In the genomic region with DNA sequence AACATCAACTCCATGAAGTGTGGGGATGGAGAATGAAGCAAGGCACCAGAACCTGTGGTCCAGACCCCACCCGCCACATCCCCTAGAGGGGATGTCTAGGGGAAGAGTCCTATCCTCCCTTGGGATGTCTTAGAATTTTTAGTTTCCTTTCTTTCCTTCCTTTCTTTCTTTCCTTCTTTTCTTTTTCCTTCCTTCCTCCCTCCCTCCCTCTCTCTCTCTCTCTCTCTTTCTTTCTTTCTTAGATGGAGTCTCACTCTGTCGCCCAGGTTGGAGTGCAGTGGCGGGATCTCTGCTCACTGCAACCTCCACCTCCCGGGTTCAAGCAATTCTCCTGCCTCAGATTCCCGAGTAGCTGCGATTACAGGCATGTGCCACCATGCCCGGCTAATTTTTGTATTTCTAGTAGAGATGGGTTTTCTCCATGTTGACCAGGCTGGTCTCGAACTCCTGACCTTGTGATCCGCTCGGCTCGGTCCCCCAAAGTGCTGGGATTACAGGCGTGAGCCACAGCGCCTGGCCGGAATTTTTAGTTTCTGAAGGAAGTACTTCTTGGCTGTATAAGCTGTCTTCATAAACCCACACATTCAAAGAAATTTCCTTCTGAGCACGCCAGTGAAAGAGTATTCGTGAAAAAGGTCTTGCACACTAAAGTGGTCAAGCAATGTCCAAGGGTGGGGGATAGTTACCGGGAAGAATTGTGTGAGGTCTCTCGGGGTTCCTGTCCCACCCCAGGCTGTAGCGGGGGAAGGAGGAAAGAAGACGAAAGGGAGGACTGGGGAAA, we compare ENCODE assay signal across 15 cellular contexts. TPM values are rescaled to one million over a fixed set of nuclear protein-coding genes. Genes with fewer than 3 reads are reported as not detected.
DNase-seq lines count a peak whose midpoint lies in the region; ATAC-seq and TF ChIP-seq lines count a peak whose summit lies in the region.
"Had no signal": no experiment of that assay in that cellular context is flagged by ENCODE, and none has a peak within 500 bp of the region (broad histone marks: within the 10 kb centered on the region; RNA-seq: fewer than 3 reads in every experiment).

No MANE protein-coding gene starts in this region.

- H3K4me1 ChIP-seq in BLaER1 = peaks cover 32% of the 10 kb centered on the region
- peaks cover 0 to 8% of the 10 kb centered on the region in 2 experiments; a peak in 1 of 4 replicates for H3K4me1 ChIP-seq in HCT116 (ENCODE audit: control insufficient read depth in 1 of 2, insufficient read depth in 2 of 2, low read length in 2 of 2)
- H3K4me1 ChIP-seq in neuronal stem cell (ENCODE audit: control insufficient read depth in 2 of 2, insufficient read depth in 1 of 2, low read depth in 1 of 2, low read length in 2 of 2) = no peaks in the 10 kb centered on the region
- H3K4me1 ChIP-seq: SJCRH30 had no signal

- peaks cover 3% of the 10 kb centered on the region for H3K79me1 ChIP-seq in neuronal stem cell (ENCODE audit: low read depth, low read length)

- RAD21 ChIA-PET in HCT116 (lab: Charles Lee; ENCODE audit: low non-redundant PET in 1 of 2, low total read pairs in 2 of 2, uncharacterized antibody in 2 of 2, unreplicated experiment in 2 of 2) = no interaction called here

- CTCF ChIA-PET in HCT116 (lab: Charles Lee) = interaction anchor here (1.0 to 2.8 kb wide), 5 partner anchors 10 to 487 kb away, joined by 3 to 15 read pairs (median 5); partner anchors contain the start of gene PYCR2
- CTCF ChIA-PET in WTC11 (lab: Charles Lee) = interaction anchor here (0.7 to 2.9 kb wide), 25 partner anchors 8 to 514 kb away, joined by 3 to 24 read pairs (median 5); partner anchors contain the start of genes LEFTY1, LEFTY2 and PYCR2

- H3K27me3 Mint-ChIP-seq in WTC11 (ENCODE audit: low read depth) = peaks cover 41% of the 10 kb centered on the region
- H3K27me3 Mint-ChIP-seq: CD4-positive, alpha-beta T cell had no signal

- H3K9me3 ChIP-seq in BLaER1 (no peaks in the 10 kb centered on the region), HCT116 (ENCODE audit: control insufficient read depth in 1 of 2, insufficient read depth in 1 of 2, low read depth in 1 of 2, low read length in 2 of 2) (no peaks in the 10 kb centered on the region), neuronal stem cell (replicated peaks in 1 of 2; ENCODE audit: control insufficient read depth in 2 of 2, insufficient read depth in 1 of 2, low read depth in 1 of 2, low read length in 2 of 2) (no peaks in the 10 kb centered on the region)
- H3K9me3 ChIP-seq: SJCRH30 had no signal

- WGBS in neuronal stem cell (ENCODE audit: extremely low coverage in 2 of 2, insufficient read length in 2 of 2, insufficient replicate concordance in 1 of 2), 2 donors = no CpG with 5 or more reads among the region's 20 CpGs

- no peak overlapping the region for H3K4me3 ChIP-seq in BLaER1
- H3K4me3 ChIP-seq in HCT116 (replicated peaks in 1 of 2; ENCODE audit: low read depth in 1 of 2, low read length in 2 of 2) = no peak overlapping the region
- H3K4me3 ChIP-seq in neuronal stem cell (ENCODE audit: low read length in 2 of 2) = no peak overlapping the region
- H3K4me3 ChIP-seq: SJCRH30 had no signal

- no peaks in the 10 kb centered on the region for H3K36me3 Mint-ChIP-seq in WTC11

- H3K27ac ChIP-seq in BLaER1 (no peak overlapping the region), HCT116 (ENCODE audit: low read depth, low read length) (no peak overlapping the region), neuronal stem cell (replicated peaks; ENCODE audit: low read length) (no peak overlapping the region)
- H3K27ac ChIP-seq: SJCRH30 had no signal

- H3K4ac ChIP-seq in neuronal stem cell (ENCODE audit: low read length) = no peak overlapping the region

- TF ChIP-seq POLR2A in HCT116 (IDR thresholded peaks at IDR 0.05; ENCODE audit: borderline replicate concordance, extremely low read depth, insufficient read depth, insufficient read length) = no peak

- H2BK120ac ChIP-seq in neuronal stem cell (ENCODE audit: low read depth, low read length) = no peak overlapping the region

- H2BK12ac ChIP-seq in neuronal stem cell (ENCODE audit: low read length) = no peak overlapping the region

- H3K4me2 ChIP-seq in BLaER1 (peak overlapping the region; percentile 62), HCT116 (ENCODE audit: low read length) (peak overlapping the region; percentile 32; the same call in 1 of the 2 replicates), neuronal stem cell (ENCODE audit: insufficient read depth, low read length, poor library complexity, severe bottlenecking) (no peak overlapping the region)

- no peaks in the 10 kb centered on the region for H3K4me1 Mint-ChIP-seq in WTC11

- no peak overlapping the region for H3K27ac Mint-ChIP-seq in WTC11
- H3K27ac Mint-ChIP-seq: CD4-positive, alpha-beta T cell had no signal

- H3K9me3 Mint-ChIP-seq in WTC11 = no peaks in the 10 kb centered on the region
- H3K9me3 Mint-ChIP-seq: CD4-positive, alpha-beta T cell had no signal

- H3K36me3 ChIP-seq in BLaER1 = no peaks in the 10 kb centered on the region
- H3K36me3 ChIP-seq in HCT116 (ENCODE audit: control insufficient read depth in 1 of 2, insufficient read depth in 2 of 2, low read length in 2 of 2) = no peaks in the 10 kb centered on the region
- no peaks in the 10 kb centered on the region for H3K36me3 ChIP-seq in neuronal stem cell (replicated peaks in 1 of 2; ENCODE audit: control insufficient read depth in 2 of 2, insufficient read depth in 2 of 2, low read length in 2 of 2)
- H3K36me3 ChIP-seq: SJCRH30 had no signal

- POLR2A ChIA-PET in HCT116 (lab: Charles Lee) (no interaction called here), WTC11 (lab: Charles Lee) (interaction anchor here (0.6 kb wide), 1 partner anchor 43 kb away, joined by 8 read pairs; no protein-coding TSS in a partner anchor)

- no peak overlapping the region for H3K14ac ChIP-seq in neuronal stem cell (ENCODE audit: low read length)

- H3K9ac ChIP-seq in BLaER1 (no peak overlapping the region), HCT116 (ENCODE audit: low read length) (no peak overlapping the region), neuronal stem cell (ENCODE audit: low read depth, low read length, poor library complexity) (no peak overlapping the region)

- TF ChIP-seq CTCF in HCT116 (IDR thresholded peaks at IDR 0.05 in 2 of 3, conservative IDR thresholded peaks at IDR 0.05 in 1 of 3; ENCODE audit: borderline replicate concordance in 1 of 3, insufficient read depth in 1 of 3, low read depth in 2 of 3, low read length in 2 of 3) = no peak
- no peak for TF ChIP-seq CTCF in WTC11 (IDR thresholded peaks at IDR 0.05)

- no peak overlapping the region for H4K8ac ChIP-seq in neuronal stem cell (ENCODE audit: low read depth, low read length)

- no peak for TF ChIP-seq RAD21 in HCT116 (IDR thresholded peaks at IDR 0.05; ENCODE audit: low read depth)

- H3K4me3 Mint-ChIP-seq in WTC11 = no peak overlapping the region
- H3K4me3 Mint-ChIP-seq: CD4-positive, alpha-beta T cell had no signal

- H3K23ac ChIP-seq in neuronal stem cell (ENCODE audit: low read depth, low read length, poor library complexity) = no peak overlapping the region

- H3K18ac ChIP-seq in neuronal stem cell (ENCODE audit: low read length) = no peak overlapping the region

- H2BK5ac ChIP-seq in neuronal stem cell (ENCODE audit: low read length) = no peak overlapping the region

- H2BK15ac ChIP-seq in neuronal stem cell (ENCODE audit: low read length) = no peak overlapping the region

- no TSS peak for BruUV-seq in HCT116 (replicated peaks; lab: Mats Ljungman, UMichigan)

- H3K79me2 ChIP-seq in HCT116 (ENCODE audit: insufficient read depth, low read length) = no peaks in the 10 kb centered on the region

- peak overlapping the region; percentile 40 for H2AFZ ChIP-seq in HCT116 (ENCODE audit: low read depth, low read length, poor library complexity, severe bottlenecking)
- H2AFZ ChIP-seq in neuronal stem cell (ENCODE audit: low read length) = peak overlapping the region; percentile 15

- H2AK5ac ChIP-seq in neuronal stem cell (ENCODE audit: low read depth, low read length) = no peak overlapping the region

- H4K20me1 ChIP-seq in BLaER1 (no peaks in the 10 kb centered on the region), HCT116 (ENCODE audit: insufficient read depth) (no peaks in the 10 kb centered on the region)

- no peak; the same call in 1 of the 2 replicates for ATAC-seq in HCT116
- peak; percentile 25 for ATAC-seq in WTC11
- no peak for ATAC-seq in HG02571 (IDR thresholded peaks at IDR 0.05; ENCODE audit: unreplicated experiment)

- H3K27me3 ChIP-seq in BLaER1 (no peaks in the 10 kb centered on the region), HCT116 (ENCODE audit: insufficient read depth, low read length) (no peaks in the 10 kb centered on the region), neuronal stem cell (ENCODE audit: control insufficient read depth in 3 of 3, insufficient read depth in 3 of 3, low read depth in 1 of 3, low read length in 3 of 3) (no peaks in the 10 kb centered on the region)
- H3K27me3 ChIP-seq: SJCRH30 had no signal

- H3K9me2 ChIP-seq in HCT116 (ENCODE audit: insufficient read depth) = no peaks in the 10 kb centered on the region

- no peak for DNase-seq in HCT116 (ENCODE audit: low read depth, low spot score)
- no peak for DNase-seq in WTC11 (ENCODE audit: low spot score)
- DNase-seq in neuronal stem cell (ENCODE audit: low spot score) = no peak
- DNase-seq in ureter (ENCODE audit: low spot score) = no peak
- no peak for DNase-seq in NCI-H187 treated with DMSO at 0.1 percent for 48 hours (lab: John Stamatoyannopoulos, UW)
- no peak for DNase-seq in NCI-H510A (lab: John Stamatoyannopoulos, UW)
- DNase-seq: NCI-H1105, NCI-H1694 treated with DMSO at 0.1 percent for 48 hours, NCI-H748 treated with DMSO at 0.1 percent for 48 hours had no signal

- no peak overlapping the region for H4K91ac ChIP-seq in neuronal stem cell (ENCODE audit: low read depth, low read length, poor library complexity)

- intact Hi-C loops in HCT116 (cut with micrococcal nuclease) = no loop called here

TF ChIP-seq in WTC11, 78 proteins besides CTCF, POLR2A, EP300 and RAD21 (continues in another document):
- TF ChIP-seq NR1H2 (CRISPR knock-in tag; IDR thresholded peaks at IDR 0.05) (no peak), TP53 (CRISPR knock-in tag; IDR thresholded peaks at IDR 0.05) (no peak), KAT7 (CRISPR knock-in tag; IDR thresholded peaks at IDR 0.05; ENCODE audit: borderline replicate concordance) (no peak), ZNF423 (CRISPR knock-in tag; IDR thresholded peaks at IDR 0.05) (no peak), TCF7 (CRISPR knock-in tag; IDR thresholded peaks at IDR 0.05; ENCODE audit: low read depth) (no peak)

RNA-seq across cellular contexts. Expression of gene LEFTY2, which starts 20.8 kb away (rescaled TPM):
- not detected for total RNA-seq in HCT116 (2021; ENCODE audit: unreplicated experiment)
- polyA plus RNA-seq in HCT116 (2012) = not detected in 2 replicates
- total RNA-seq in WTC11 (2021) = 13.9 to 15.5 TPM (median 14.0 TPM) in 3 replicates
- 0.11 TPM for polyA plus RNA-seq in neuronal stem cell (2013, experiment 1 of 2)
- 0.10 TPM for polyA plus RNA-seq in neuronal stem cell (2013, experiment 2 of 2)
- total RNA-seq in ureter = 0.26 TPM
- total RNA-seq: CD4-positive, alpha-beta T cell; Daoy; M059J had no signal

RNA-seq across cellular contexts. Expression of gene SDE2, which starts 37.3 kb away (rescaled TPM):
- total RNA-seq in HCT116 (2021; ENCODE audit: unreplicated experiment) (22.5 TPM), WTC11 (2021) (13.5 to 17.2 TPM (median 14.6 TPM) in 3 replicates), ureter (17.8 TPM)
- polyA plus RNA-seq in HCT116 (2012) = 7.5 and 9.6 TPM in 2 replicates
- polyA plus RNA-seq in neuronal stem cell (2013, experiment 1 of 2) = 7.9 TPM
- polyA plus RNA-seq in neuronal stem cell (2013, experiment 2 of 2) = 8.1 TPM

RNA-seq across cellular contexts. Expression of gene PYCR2, which starts 37.8 kb away (rescaled TPM):
- total RNA-seq in HCT116 (2021; ENCODE audit: unreplicated experiment) (107 TPM), WTC11 (2021) (81.5 to 90.3 TPM (median 86.0 TPM) in 3 replicates), ureter (106 TPM)
- 122 and 164 TPM in 2 replicates for polyA plus RNA-seq in HCT116 (2012)
- polyA plus RNA-seq in neuronal stem cell (2013, experiment 1 of 2) = 52.5 TPM
- 54.2 TPM for polyA plus RNA-seq in neuronal stem cell (2013, experiment 2 of 2)

Comparison
In these comparisons a context has a peak if more than half of its experiments do, and no peak if none do; other contexts are left out.
1. RNA of gene LEFTY2, which starts 20.8 kb away (total RNA-seq): 13.9 to 15.5 TPM in WTC11; 0.26 TPM in ureter (single experiment) and not detected in HCT116 (single experiment); every median in the first group is over 10 times any median in the second.